ENCODE assay signal across 7 cellular contexts in the genomic region with DNA sequence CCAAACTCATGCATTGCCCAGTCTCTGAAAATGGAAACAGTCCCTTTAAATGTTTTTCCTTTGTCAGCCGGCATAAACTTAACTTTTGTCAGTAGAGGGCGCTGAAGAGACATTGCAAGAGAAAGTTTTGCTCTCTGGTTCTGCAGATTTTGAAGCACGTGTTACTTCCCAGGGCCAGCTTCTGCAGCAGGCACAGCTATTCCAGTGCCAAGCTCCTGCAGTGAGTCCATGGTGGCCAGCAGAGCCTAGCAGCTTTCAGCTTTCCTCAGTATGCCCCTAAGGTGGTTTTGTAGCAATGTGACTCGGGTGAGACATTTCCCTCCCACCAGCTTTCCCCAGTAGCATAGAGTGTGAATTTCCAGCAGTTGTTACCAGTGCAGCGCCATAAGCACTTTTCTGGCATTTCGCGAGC.
DNase-seq lines count a peak whose midpoint lies in the region; ATAC-seq and TF ChIP-seq lines count a peak whose summit lies in the region.

No MANE protein-coding gene starts in this region.

- in situ Hi-C loops in GM13976 (cut with MboI; ENCODE audit: low sequenced_read_pairs, unreplicated experiment) = no loop called here
- in situ Hi-C loops in astrocyte of the cerebellum (cut with HindIII; ENCODE audit: low sequenced_read_pairs) = no loop called here

- peak; percentile 49 for TF ChIP-seq CTCF in GM13976 (IDR thresholded peaks at IDR 0.05; ENCODE audit: borderline replicate concordance, control extremely low read depth, extremely low read depth, insufficient read depth, missing control alignments)
- peak; percentile 87 for TF ChIP-seq CTCF in astrocyte of the cerebellum (IDR thresholded peaks at IDR 0.05; ENCODE audit: low read depth, low read length, missing control alignments)

- peak; percentile 24 for DNase-seq in GM13976 (ENCODE audit: low spot score)
- DNase-seq in NCI-H1105 (lab: John Stamatoyannopoulos, UW) = peak; percentile 83
- peak; percentile 39 for DNase-seq in T follicular helper cell (ENCODE audit: low read depth)
- peak; percentile 83 for DNase-seq in astrocyte of the cerebellum (ENCODE audit: low read depth)
- peak; percentile 69 to 94 for DNase-seq in hippocampal formation (lab: John Stamatoyannopoulos, UW)
- DNase-seq in skeletal muscle cell (ENCODE audit: low read depth) = peak; percentile 49

- H3K4me3 ChIP-seq in astrocyte of the cerebellum (ENCODE audit: low read depth, low read length) (no peak overlapping the region), skeletal muscle cell (ENCODE audit: low read depth, low read length) (no peak overlapping the region)

- ATAC-seq in HG02623 (IDR thresholded peaks at IDR 0.05; ENCODE audit: unreplicated experiment) = peak; percentile 42

Comparison
In these comparisons a context has a peak if more than half of its experiments do, and no peak if none do; other contexts are left out.
1. DNase-seq: peak in every context shown above with its lines; median percentile 83 in NCI-H1105; 83 in astrocyte of the cerebellum; 82 in hippocampal formation; 49 in skeletal muscle cell; 39 in T follicular helper cell; 24 in GM13976.